Comparison of ENCODE assay signal across 34 cellular contexts in genomic region chrX:147635186-147635585, GRCh38.
"Had no signal": no experiment of that assay in that cellular context is flagged by ENCODE, and none has a peak within 500 bp of the region (broad histone marks: within the 10 kb centered on the region; RNA-seq: fewer than 3 reads in every experiment).

No MANE protein-coding gene starts in this region.

- DNase-seq: Karpas-422, Kasumi-1, KG1, MG63, MM.1S, MV-4-11, NCI-H1048, NCI-H1092, NCI-H1092 treated with DMSO at 0.1 percent for 48 hours, NCI-H1105, NCI-H1105 treated with DMSO at 0.1 percent for 48 hours, NCI-H1417, NCI-H1417 treated with DMSO at 0.1 percent for 48 hours, NCI-H1436, NCI-H1436 treated with DMSO at 0.1 percent for 48 hours, NCI-H146, NCI-H1694, NCI-H1694 treated with DMSO at 0.1 percent for 48 hours, NCI-H187, NCI-H1930, NCI-H2029, NCI-H2029 treated with DMSO at 0.1 percent for 48 hours, NCI-H2081, NCI-H2081 treated with DMSO at 0.1 percent for 48 hours, NCI-H2107, NCI-H2171, NCI-H2171 treated with DMSO at 0.1 percent for 48 hours, NCI-H2227 treated with DMSO at 0.1 percent for 48 hours, NCI-H226, NCI-H345, NCI-H446, NCI-H446 treated with DMSO at 0.1 percent for 48 hours, NCI-H510A had no signal

- H3K9ac ChIP-seq: KMS-11 had no signal

- H3K4me3 ChIP-seq: MG63 had no signal

- H3K4me2 ChIP-seq: KMS-11 had no signal

- H3K36me3 ChIP-seq: MG63 had no signal

- H3K27ac ChIP-seq: KMS-11 had no signal

- H3K9me3 ChIP-seq: MG63 had no signal

- H3K27me3 ChIP-seq: MG63 had no signal
